In the genomic region with DNA sequence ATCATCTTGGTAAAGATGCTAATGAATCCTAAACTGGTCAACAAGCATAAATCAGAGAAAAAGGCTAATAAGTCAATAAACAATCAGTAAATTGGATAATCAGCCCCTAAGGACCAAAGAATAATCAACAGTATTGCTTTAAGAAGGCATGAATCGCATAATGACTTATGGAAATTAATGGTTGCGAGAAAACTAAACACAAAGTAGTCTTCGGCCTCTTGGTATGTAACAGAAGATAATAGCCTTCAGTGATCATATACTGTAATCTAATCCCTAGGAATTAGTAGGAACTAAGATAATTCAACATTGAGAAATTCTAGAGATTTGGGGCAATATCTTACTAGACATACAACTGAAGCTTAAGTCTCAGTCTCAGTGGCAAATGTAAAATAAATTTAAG, we compare ENCODE assay signal across 21 cellular contexts.
DNase-seq lines count a peak whose midpoint lies in the region; ATAC-seq and TF ChIP-seq lines count a peak whose summit lies in the region.
"Had no signal": no experiment of that assay in that cellular context is flagged by ENCODE, and none has a peak within 500 bp of the region (broad histone marks: within the 10 kb centered on the region; RNA-seq: fewer than 3 reads in every experiment).

No MANE protein-coding gene starts in this region.

- H3K4me2 ChIP-seq in Loucy (ENCODE audit: low read depth, low read length, poor library complexity, severe bottlenecking): peak overlapping the region; percentile 78
- H3K4me2 ChIP-seq: GM23338, smooth muscle cell had no signal

- H2AFZ ChIP-seq in Loucy (ENCODE audit: low read length): no peak overlapping the region
- H2AFZ ChIP-seq: GM23338 had no signal

- H3K4me3 Mint-ChIP-seq in activated naive CD4-positive, alpha-beta T cell treated with anti-CD3 and anti-CD28 coated beads, Interleukin-2, amount 50 U/mL, for 24 hours: peak overlapping the region; percentile 74
- H3K4me3 Mint-ChIP-seq in activated naive CD8-positive, alpha-beta T cell: peak overlapping the region; percentile 68
- peak overlapping the region; percentile 41 to 59 for H3K4me3 Mint-ChIP-seq in stimulated activated naive CD8-positive, alpha-beta T cell treated with anti-CD3 and anti-CD28 coated beads, Interleukin-15, amount 100 ng/mL, for 72 hours
- H3K4me3 Mint-ChIP-seq: GM23338, memory B cell had no signal

- H3K36me3 Mint-ChIP-seq in activated naive CD4-positive, alpha-beta T cell treated with anti-CD3 and anti-CD28 coated beads, Interleukin-2, amount 50 U/mL, for 24 hours: peaks cover 27% of the 10 kb centered on the region
- H3K36me3 Mint-ChIP-seq in activated naive CD8-positive, alpha-beta T cell: peaks cover 22% of the 10 kb centered on the region
- H3K36me3 Mint-ChIP-seq: memory B cell had no signal

- no peak for DNase-seq in activated naive CD4-positive, alpha-beta T cell (lab: John Stamatoyannopoulos, UW)
- DNase-seq in stimulated activated naive CD8-positive, alpha-beta T cell treated with anti-CD3 and anti-CD28 coated beads, Interleukin-15, amount 100 ng/mL, for 72 hours: no peak
- DNase-seq in COR-L47 (lab: John Stamatoyannopoulos, UW) (no peak), head of caudate nucleus (no peak), NCI-H1105 treated with DMSO at 0.1 percent for 48 hours (lab: John Stamatoyannopoulos, UW) (no peak)
- DNase-seq: aorta, Caco-2, dermis blood vessel endothelial cell, NCI-H1092 treated with DMSO at 0.1 percent for 48 hours, NCI-H2081 treated with DMSO at 0.1 percent for 48 hours, PC-3, retina, SHP77 treated with DMSO at 0.1 percent for 48 hours, SW 1271, thyroid gland had no signal

- H3K79me2 ChIP-seq in Loucy (ENCODE audit: insufficient read depth, low read length): peaks cover 94% of the 10 kb centered on the region

- H3K4me3 ChIP-seq in Loucy (ENCODE audit: low read length, poor library complexity, severe bottlenecking): peak overlapping the region; percentile 64
- H3K4me3 ChIP-seq: GM23338, smooth muscle cell, thyroid gland had no signal

- peaks cover 30% of the 10 kb centered on the region; the same call in 1 of the 2 replicates for H3K36me3 ChIP-seq in Loucy (ENCODE audit: insufficient read depth, low read length)
- H3K36me3 ChIP-seq: thyroid gland had no signal

- peak overlapping the region; percentile 92 for H3K27ac Mint-ChIP-seq in activated naive CD4-positive, alpha-beta T cell treated with anti-CD3 and anti-CD28 coated beads, Interleukin-2, amount 50 U/mL, for 24 hours
- H3K27ac Mint-ChIP-seq in activated naive CD8-positive, alpha-beta T cell: peak overlapping the region; percentile 99
- peak overlapping the region; percentile 98 to 99 for H3K27ac Mint-ChIP-seq in stimulated activated naive CD8-positive, alpha-beta T cell treated with anti-CD3 and anti-CD28 coated beads, Interleukin-15, amount 100 ng/mL, for 72 hours
- H3K27ac Mint-ChIP-seq: GM23338, memory B cell had no signal

- TF ChIP-seq CTCF in Loucy (conservative IDR thresholded peaks at IDR 0.05; ENCODE audit: low read length): no peak

- ATAC-seq in stimulated activated naive CD8-positive, alpha-beta T cell treated with anti-CD3 and anti-CD28 coated beads, Interleukin-15, amount 100 ng/mL, for 72 hours: no peak
- ATAC-seq: GM23338, PC-3 had no signal

- intact Hi-C loops in head of caudate nucleus (cut with DNase I): no loop called here

- H3K4me1 ChIP-seq in Loucy (ENCODE audit: insufficient read depth, low read length, poor library complexity, severe bottlenecking): peaks cover 85% of the 10 kb centered on the region

- H3K27me3 Mint-ChIP-seq in activated naive CD4-positive, alpha-beta T cell treated with anti-CD3 and anti-CD28 coated beads, Interleukin-2, amount 50 U/mL, for 24 hours: no peaks in the 10 kb centered on the region
- H3K27me3 Mint-ChIP-seq in activated naive CD8-positive, alpha-beta T cell: no peaks in the 10 kb centered on the region
- no peaks in the 10 kb centered on the region for H3K27me3 Mint-ChIP-seq in stimulated activated naive CD8-positive, alpha-beta T cell treated with anti-CD3 and anti-CD28 coated beads, Interleukin-15, amount 100 ng/mL, for 72 hours

- H3K9me3 Mint-ChIP-seq in activated naive CD4-positive, alpha-beta T cell treated with anti-CD3 and anti-CD28 coated beads, Interleukin-2, amount 50 U/mL, for 24 hours: no peaks in the 10 kb centered on the region
- no peaks in the 10 kb centered on the region for H3K9me3 Mint-ChIP-seq in activated naive CD8-positive, alpha-beta T cell (ENCODE audit: low read depth)
- H3K9me3 Mint-ChIP-seq in stimulated activated naive CD8-positive, alpha-beta T cell treated with anti-CD3 and anti-CD28 coated beads, Interleukin-15, amount 100 ng/mL, for 72 hours: no peaks in the 10 kb centered on the region
- H3K9me3 Mint-ChIP-seq: GM23338, memory B cell had no signal

- no peaks in the 10 kb centered on the region for H3K9me3 ChIP-seq in Loucy (ENCODE audit: insufficient read depth, low read depth, low read length)
- H3K9me3 ChIP-seq: Caco-2, thyroid gland had no signal

- H3K9me2 ChIP-seq in Loucy (replicated peaks; ENCODE audit: low read depth, low read length): no peaks in the 10 kb centered on the region

- peaks cover 8% of the 10 kb centered on the region for H3F3A ChIP-seq in Loucy (ENCODE audit: low read depth)

- no peaks in the 10 kb centered on the region for H4K20me1 ChIP-seq in Loucy (ENCODE audit: insufficient read depth, low read length, poor library complexity, severe bottlenecking)

- peak overlapping the region; percentile 73 for H3K9ac ChIP-seq in Loucy (ENCODE audit: low read depth, low read length, poor library complexity, severe bottlenecking)

- no peaks in the 10 kb centered on the region for H3K27me3 ChIP-seq in Loucy (ENCODE audit: insufficient read depth, low read length, poor library complexity, severe bottlenecking)
- H3K27me3 ChIP-seq: thyroid gland had no signal

- peaks cover 97% of the 10 kb centered on the region for H3K4me1 Mint-ChIP-seq in activated naive CD4-positive, alpha-beta T cell treated with anti-CD3 and anti-CD28 coated beads, Interleukin-2, amount 50 U/mL, for 24 hours
- H3K4me1 Mint-ChIP-seq in activated naive CD8-positive, alpha-beta T cell (ENCODE audit: low read depth): peaks cover 95% of the 10 kb centered on the region
- H3K4me1 Mint-ChIP-seq in stimulated activated naive CD8-positive, alpha-beta T cell treated with anti-CD3 and anti-CD28 coated beads, Interleukin-15, amount 100 ng/mL, for 72 hours: peaks cover 97% of the 10 kb centered on the region
